ENCODE assay signal across 8 cellular contexts in the genomic region with DNA sequence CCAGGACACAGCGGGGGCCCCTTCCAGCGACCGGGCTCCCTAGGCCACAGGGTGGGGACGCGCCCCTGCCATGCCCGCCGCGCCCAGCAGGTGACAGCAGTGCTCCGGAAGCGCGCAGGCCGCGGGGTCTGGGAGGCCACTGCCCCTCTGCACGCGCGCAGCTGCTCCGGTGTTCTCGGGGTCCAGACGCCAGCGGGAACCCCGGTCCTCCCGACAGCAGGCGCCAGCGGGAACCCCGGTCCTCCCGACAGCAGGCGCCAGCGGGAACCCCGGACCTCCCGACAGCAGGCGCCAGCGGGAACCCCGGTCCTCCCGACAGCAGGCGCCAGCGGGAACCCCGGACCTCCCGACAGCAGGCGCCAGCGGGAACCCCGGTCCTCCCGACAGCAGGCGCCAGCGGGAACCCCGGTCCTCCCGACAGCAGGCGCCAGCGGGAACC. TPM values are rescaled to one million over a fixed set of nuclear protein-coding genes. Genes with fewer than 3 reads are reported as not detected.
DNase-seq lines count a peak whose midpoint lies in the region; ATAC-seq and TF ChIP-seq lines count a peak whose summit lies in the region.
"Not testable (repeated sequence)": the region's sequence is repeated elsewhere in the genome, so short reads cannot be mapped to it uniquely, and the experiment has no call there.

No MANE protein-coding gene starts in this region.

- not testable (repeated sequence) for H3K4me1 Mint-ChIP-seq in activated T-helper 1 cell treated with anti-CD3 and anti-CD28 coated beads, Interleukin-12 subunit alpha, Interleukin-12 subunit beta, Interleukin-2, Interleukin-4 antibody, amounts not matched to agents 30 ng/mL and 10 ng/mL and 1 ng/mL, durations not matched to agents 14 hours and 24 hours and 36 hours (ENCODE audit: low read depth); mesothelial cell of epicardium

- ATAC-seq in GM21423 (IDR thresholded peaks at IDR 0.05; ENCODE audit: unreplicated experiment) (peak; percentile 75), esophagus mucosa (peak; percentile 76)

- not testable (repeated sequence) for H3K27me3 Mint-ChIP-seq in activated T-helper 1 cell treated with anti-CD3 and anti-CD28 coated beads, Interleukin-12 subunit alpha, Interleukin-12 subunit beta, Interleukin-2, Interleukin-4 antibody, amounts not matched to agents 30 ng/mL and 10 ng/mL and 1 ng/mL, durations not matched to agents 14 hours and 24 hours and 36 hours (ENCODE audit: insufficient read depth)
- peaks cover 30% of the 10 kb centered on the region for H3K27me3 Mint-ChIP-seq in mesothelial cell of epicardium (ENCODE audit: low read depth)

- H3K36me3 Mint-ChIP-seq in activated T-helper 1 cell treated with anti-CD3 and anti-CD28 coated beads, Interleukin-12 subunit alpha, Interleukin-12 subunit beta, Interleukin-2, Interleukin-4 antibody, amounts not matched to agents 30 ng/mL and 10 ng/mL and 1 ng/mL, durations not matched to agents 14 hours and 24 hours and 36 hours (ENCODE audit: low read depth); mesothelial cell of epicardium: not testable (repeated sequence)

- H3K4me3 Mint-ChIP-seq in activated T-helper 1 cell treated with anti-CD3 and anti-CD28 coated beads, Interleukin-12 subunit alpha, Interleukin-12 subunit beta, Interleukin-2, Interleukin-4 antibody, amounts not matched to agents 30 ng/mL and 10 ng/mL and 1 ng/mL, durations not matched to agents 14 hours and 24 hours and 36 hours; mesothelial cell of epicardium: not testable (repeated sequence)

- not testable (repeated sequence) for H3K27ac ChIP-seq in RWPE1

- H3K27ac Mint-ChIP-seq in activated T-helper 1 cell treated with anti-CD3 and anti-CD28 coated beads, Interleukin-12 subunit alpha, Interleukin-12 subunit beta, Interleukin-2, Interleukin-4 antibody, amounts not matched to agents 30 ng/mL and 10 ng/mL and 1 ng/mL, durations not matched to agents 14 hours and 24 hours and 36 hours; mesothelial cell of epicardium: not testable (repeated sequence)

- not testable (repeated sequence) for H3K9me3 Mint-ChIP-seq in activated T-helper 1 cell treated with anti-CD3 and anti-CD28 coated beads, Interleukin-12 subunit alpha, Interleukin-12 subunit beta, Interleukin-2, Interleukin-4 antibody, amounts not matched to agents 30 ng/mL and 10 ng/mL and 1 ng/mL, durations not matched to agents 14 hours and 24 hours and 36 hours; mesothelial cell of epicardium

- POLR2A ChIA-PET in RWPE1 (lab: Yijun Ruan, JAX; ENCODE audit: low non-redundant PET), result not testable (repeated sequence)

- in situ Hi-C loops in Caki2 (cut with HindIII; ENCODE audit: low pct_unique_long_range_greater_than_20kb, low sequenced_read_pairs), result not testable (repeated sequence)

- TF ChIP-seq CTCF in RWPE1 (conservative IDR thresholded peaks at IDR 0.05; ENCODE audit: low read depth), result peak; percentile 89
- TF ChIP-seq CTCF in mesothelial cell of epicardium (IDR thresholded peaks at IDR 0.05; ENCODE audit: unreplicated experiment), result peak; percentile 81

- intact Hi-C loops in activated T-helper 1 cell treated with anti-CD3 and anti-CD28 coated beads, Interleukin-12 subunit alpha, Interleukin-12 subunit beta, Interleukin-2, Interleukin-4 antibody, amounts not matched to agents 30 ng/mL and 10 ng/mL and 1 ng/mL, durations not matched to agents 14 hours and 24 hours and 36 hours (cut with micrococcal nuclease), result loop anchor here (1.0 kb wide), 2 partner anchors 45 to 65 kb away; a partner anchor contains a TSS

- CTCF ChIA-PET in RWPE1 (lab: Yijun Ruan, JAX), result interaction anchor here (0.5 to 2.1 kb wide), 11 partner anchors 9 to 565 kb away, joined by 3 to 7 read pairs (median 5); a partner anchor contains a TSS

- DNase-seq in Caki2 (ENCODE audit: low read depth), result peak; percentile 36
- peak; percentile 98 for DNase-seq in HuH-7 (ENCODE audit: low spot score)
- DNase-seq in RWPE1 (ENCODE audit: low spot score), result peak; percentile 44
- peak; percentile 45 for DNase-seq in activated T-helper 1 cell treated with anti-CD3 and anti-CD28 coated beads, Interleukin-12 subunit alpha, Interleukin-12 subunit beta, Interleukin-2, Interleukin-4 antibody, amounts not matched to agents 30 ng/mL and 10 ng/mL and 1 ng/mL, durations not matched to agents 14 hours and 24 hours and 36 hours (ENCODE audit: low spot score)
- DNase-seq in mesothelial cell of epicardium (ENCODE audit: low spot score in 2 of 2, unreplicated experiment in 2 of 2), result peak in 1 of 2 experiments; percentile 79
- peak; percentile 44 for DNase-seq in stimulated activated CD8-positive, alpha-beta memory T cell treated with anti-CD3 and anti-CD28 coated beads, Interleukin-15, amount 100 ng/mL, for 24 hours (ENCODE audit: low read depth)

RNA-seq across cellular contexts. Expression of a gene that starts 32.6 kb away (rescaled TPM):
- total RNA-seq in Caki2 (2014; rRNA removed; shearing (Covaris generic); ENCODE audit: low replicate concordance), result 106 and 117 TPM in 2 replicates
- total RNA-seq in activated T-helper 1 cell treated with anti-CD3 and anti-CD28 coated beads, Interleukin-12 subunit alpha, Interleukin-12 subunit beta, Interleukin-2, Interleukin-4 antibody, amounts not matched to agents 30 ng/mL and 10 ng/mL and 1 ng/mL, durations not matched to agents 14 hours and 24 hours and 36 hours, result 38.7 and 43.8 TPM in 2 replicates
- total RNA-seq in esophagus mucosa (21.6 TPM), mesothelial cell of epicardium (67.9 to 77.6 TPM (median 72.2 TPM) in 3 replicates)

RNA-seq across cellular contexts. Expression of a gene that starts 45.5 kb away (rescaled TPM):
- 8.3 TPM in 1 of 2 replicates, not detected in the other for total RNA-seq in Caki2 (2014; rRNA removed; shearing (Covaris generic); ENCODE audit: low replicate concordance)
- 80.9 and 87.7 TPM in 2 replicates for total RNA-seq in activated T-helper 1 cell treated with anti-CD3 and anti-CD28 coated beads, Interleukin-12 subunit alpha, Interleukin-12 subunit beta, Interleukin-2, Interleukin-4 antibody, amounts not matched to agents 30 ng/mL and 10 ng/mL and 1 ng/mL, durations not matched to agents 14 hours and 24 hours and 36 hours
- total RNA-seq in esophagus mucosa (5.7 TPM), mesothelial cell of epicardium (2.9 to 5.3 TPM (median 4.0 TPM) in 3 replicates)
